ENCODE assay signal across 16 cellular contexts in the genomic region with DNA sequence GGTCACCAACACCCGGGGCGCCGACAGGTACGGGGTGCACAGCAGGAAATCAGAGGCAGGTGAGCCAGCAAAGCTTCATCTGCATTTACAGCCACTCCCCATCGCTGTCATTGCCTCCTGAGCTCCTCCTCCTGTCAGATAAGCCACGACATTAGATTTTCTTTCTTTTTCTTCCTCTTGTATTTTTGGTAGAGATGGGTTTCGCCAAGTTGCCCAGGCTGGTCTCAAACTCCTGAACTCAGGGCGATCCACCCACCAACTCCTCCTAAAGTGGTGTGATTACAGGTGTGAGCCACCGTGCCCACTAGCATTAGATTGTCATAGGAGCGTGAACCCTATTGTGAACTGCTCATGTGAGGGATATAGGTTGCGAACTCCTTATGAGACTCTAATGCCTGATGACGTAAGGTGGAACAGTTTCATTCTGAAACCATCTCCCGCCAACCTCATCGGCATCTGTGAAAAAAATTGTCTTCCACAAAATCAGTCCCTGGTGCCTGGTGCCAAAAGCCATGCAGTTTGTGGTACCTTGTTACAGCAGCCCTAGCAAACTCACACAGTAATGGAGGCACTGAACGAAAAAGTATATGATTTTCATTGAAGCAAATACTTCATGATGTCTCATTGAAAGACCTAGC. TPM values are rescaled to one million over a fixed set of nuclear protein-coding genes. Genes with fewer than 3 reads are reported as not detected.
DNase-seq lines count a peak whose midpoint lies in the region; ATAC-seq and TF ChIP-seq lines count a peak whose summit lies in the region.
"Had no signal": no experiment of that assay in that cellular context is flagged by ENCODE, and none has a peak within 500 bp of the region (broad histone marks: within the 10 kb centered on the region; RNA-seq: fewer than 3 reads in every experiment).

No MANE protein-coding gene starts in this region.

- intact Hi-C loops in CD8-positive, alpha-beta T cell (cut with DNase I, micrococcal nuclease): loop anchor here (2.0 to 5.0 kb wide), 5 partner anchors 50 to 306 kb away; a partner anchor contains a TSS

- ATAC-seq in CD8-positive, alpha-beta T cell: peak; percentile 64
- peak in 1 of 2 donors; percentile 48 for ATAC-seq in activated T-cell treated with anti-CD3 and anti-CD28 coated beads, Interleukin-2, amount 50 U/mL, for 72 hours (replicated peaks in 1 of 2)
- ATAC-seq in memory B cell (ENCODE audit: low read depth): peak; percentile 34
- no peak for ATAC-seq in HG03442 (IDR thresholded peaks at IDR 0.05; ENCODE audit: unreplicated experiment)
- ATAC-seq: heart right ventricle, lower lobe of right lung, psoas muscle had no signal

- TF ChIP-seq CTCF in CD8-positive, alpha-beta T cell (IDR thresholded peaks at IDR 0.05): no peak

- peaks cover 33% of the 10 kb centered on the region for H3K4me1 ChIP-seq in CD8-positive, alpha-beta T cell (ENCODE audit: insufficient read depth, low read length)
- H3K4me1 ChIP-seq: psoas muscle had no signal

- POLR2A ChIA-PET in CD8-positive, alpha-beta T cell (lab: Charles Lee): interaction anchor here (1.1 to 1.3 kb wide), 3 partner anchors 58 to 415 kb away, joined by 3 to 5 read pairs (median 3); no protein-coding TSS in a partner anchor

- no peaks in the 10 kb centered on the region for H3K9me3 ChIP-seq in CD8-positive, alpha-beta T cell (ENCODE audit: low read length)
- H3K9me3 ChIP-seq: lower lobe of right lung, psoas muscle, thyroid gland had no signal

- H3K27me3 Mint-ChIP-seq in CD8-positive, alpha-beta T cell (ENCODE audit: low read depth): peaks cover 3% of the 10 kb centered on the region
- H3K27me3 Mint-ChIP-seq in activated T-cell treated with anti-CD3 and anti-CD28 coated beads, Interleukin-2, amount 50 U/mL, for 72 hours (ENCODE audit: low read depth): peaks cover 66% of the 10 kb centered on the region
- H3K27me3 Mint-ChIP-seq in memory B cell: peaks cover 27% of the 10 kb centered on the region

- H3K27ac Mint-ChIP-seq in CD8-positive, alpha-beta T cell: peak overlapping the region; percentile 92
- peak overlapping the region; percentile 8 for H3K27ac Mint-ChIP-seq in activated T-cell treated with anti-CD3 and anti-CD28 coated beads, Interleukin-2, amount 50 U/mL, for 72 hours
- H3K27ac Mint-ChIP-seq in memory B cell: no peak overlapping the region

- H3K27me3 ChIP-seq in CD8-positive, alpha-beta T cell (ENCODE audit: insufficient read depth, low read length): no peaks in the 10 kb centered on the region
- H3K27me3 ChIP-seq: thyroid gland had no signal

- peak in 5 of 7 experiments; percentile 9 to 67 (median 42) for DNase-seq in CD8-positive, alpha-beta T cell
- peak; percentile 82 for DNase-seq in NCI-H146 (lab: John Stamatoyannopoulos, UW)
- DNase-seq in activated T-cell treated with anti-CD3 and anti-CD28 coated beads, Interleukin-2, amount 50 U/mL, for 72 hours: peak in 1 of 2 donors; percentile 20
- DNase-seq in memory B cell (ENCODE audit: low spot score in 2 of 2): no peak
- no peak for DNase-seq in HCEC 1CT
- no peak for DNase-seq in GOT3 (lab: John Stamatoyannopoulos, UW)
- no peak for DNase-seq in DMS153 (lab: John Stamatoyannopoulos, UW)
- DNase-seq: activated effector memory CD4-positive, alpha-beta T cell treated with anti-CD3 and anti-CD28 coated beads, Interleukin-2, amount 50 U/mL, for 16 hours; COR-L47; heart right ventricle; lower lobe of right lung; NCI-H1105 treated with DMSO at 0.1 percent for 48 hours; psoas muscle; T-helper 9 cell; thyroid gland had no signal

- CTCF ChIA-PET in CD8-positive, alpha-beta T cell (lab: Charles Lee): interaction anchor here (0.7 to 3.4 kb wide), 6 partner anchors 40 to 638 kb away, joined by 3 to 27 read pairs (median 3); no protein-coding TSS in a partner anchor

- H3K4me1 Mint-ChIP-seq in CD8-positive, alpha-beta T cell (ENCODE audit: low read depth): peaks cover 54% of the 10 kb centered on the region
- H3K4me1 Mint-ChIP-seq in activated T-cell treated with anti-CD3 and anti-CD28 coated beads, Interleukin-2, amount 50 U/mL, for 72 hours (ENCODE audit: low read depth): peaks cover 40% of the 10 kb centered on the region
- H3K4me1 Mint-ChIP-seq in memory B cell: peaks cover 15% of the 10 kb centered on the region

- no peaks in the 10 kb centered on the region for H3K9me3 Mint-ChIP-seq in CD8-positive, alpha-beta T cell
- H3K9me3 Mint-ChIP-seq in activated T-cell treated with anti-CD3 and anti-CD28 coated beads, Interleukin-2, amount 50 U/mL, for 72 hours: peaks cover 0 to 2% of the 10 kb centered on the region in 2 donors
- peaks cover 3% of the 10 kb centered on the region for H3K9me3 Mint-ChIP-seq in memory B cell

- peak overlapping the region; percentile 50 for H3K27ac ChIP-seq in CD8-positive, alpha-beta T cell (ENCODE audit: low read depth, low read length)
- H3K27ac ChIP-seq: heart right ventricle, lower lobe of right lung, psoas muscle, thyroid gland had no signal

- H3K36me3 Mint-ChIP-seq in CD8-positive, alpha-beta T cell: no peaks in the 10 kb centered on the region
- peaks cover 0 to 2% of the 10 kb centered on the region in 2 donors for H3K36me3 Mint-ChIP-seq in activated T-cell treated with anti-CD3 and anti-CD28 coated beads, Interleukin-2, amount 50 U/mL, for 72 hours (ENCODE audit: insufficient read depth in 2 of 2)
- no peaks in the 10 kb centered on the region for H3K36me3 Mint-ChIP-seq in memory B cell

- no peaks in the 10 kb centered on the region for H3K36me3 ChIP-seq in CD8-positive, alpha-beta T cell (ENCODE audit: insufficient read depth, low read length)
- H3K36me3 ChIP-seq: heart right ventricle, lower lobe of right lung, thyroid gland had no signal

- H3K4me3 ChIP-seq in CD8-positive, alpha-beta T cell (ENCODE audit: low read depth, low read length): peak overlapping the region; percentile 24
- H3K4me3 ChIP-seq: lower lobe of right lung, psoas muscle, thyroid gland had no signal

- H3K4me3 Mint-ChIP-seq in CD8-positive, alpha-beta T cell: peak overlapping the region; percentile 82
- H3K4me3 Mint-ChIP-seq in activated T-cell treated with anti-CD3 and anti-CD28 coated beads, Interleukin-2, amount 50 U/mL, for 72 hours: peak overlapping the region; percentile 46 to 76
- H3K4me3 Mint-ChIP-seq in memory B cell: peak overlapping the region; percentile 58

RNA-seq across cellular contexts. Expression of a gene that starts 1.5 kb away (rescaled TPM):
- under 1 TPM; 0.57 to 0.89 TPM for total RNA-seq in CD8-positive, alpha-beta T cell
- 1 to 10 TPM; 1.6 to 1.8 TPM for total RNA-seq in activated T-cell treated with anti-CD3 and anti-CD28 coated beads, Interleukin-2, amount 50 U/mL, for 72 hours

RNA-seq across cellular contexts. Expression of a gene that starts 50.8 kb away (rescaled TPM):
- total RNA-seq in CD8-positive, alpha-beta T cell: 100 to 1,000 TPM; 257 to 273 TPM
- 100 to 1,000 TPM; 108 to 132 TPM for total RNA-seq in activated T-cell treated with anti-CD3 and anti-CD28 coated beads, Interleukin-2, amount 50 U/mL, for 72 hours

RNA-seq across cellular contexts. Expression of a gene that starts 58.9 kb away (rescaled TPM):
- 1 to 10 TPM; 7.9 to 8.5 TPM for total RNA-seq in CD8-positive, alpha-beta T cell
- 10 to 100 TPM; 42.7 to 52.5 TPM for total RNA-seq in activated T-cell treated with anti-CD3 and anti-CD28 coated beads, Interleukin-2, amount 50 U/mL, for 72 hours

Comparison
In these comparisons a context has a peak if more than half of its experiments do, and no peak if none do; other contexts are left out.
1. DNase-seq: peak in CD8-positive, alpha-beta T cell (5 of 7) and NCI-H146 (single experiment); none in memory B cell (0 of 2), HCEC 1CT (single experiment), GOT3 (single experiment) and DMS153 (single experiment).
2. RNA of a gene that starts 58.9 kb away (total RNA-seq): 42.7 to 52.5 TPM in activated T-cell treated with anti-CD3 and anti-CD28 coated beads, Interleukin-2, amount 50 U/mL, for 72 hours; 7.9 to 8.5 TPM in CD8-positive, alpha-beta T cell; every median in the first group is over 4 times any median in the second.
3. Peak in every context shown above with its lines, with median percentiles within 50 percentile points of each other: H3K4me3 Mint-ChIP-seq.